Comparison of ENCODE assay signal across 9 cellular contexts in genomic region chr15:99365232-99365631, GRCh38.
DNase-seq lines count a peak whose midpoint lies in the region; ATAC-seq, FAIRE-seq and TF ChIP-seq lines count a peak whose summit lies in the region.
"Had no signal": no experiment of that assay in that cellular context is flagged by ENCODE, and none has a peak within 500 bp of the region (broad histone marks: within the 10 kb centered on the region; RNA-seq: fewer than 3 reads in every experiment).

No MANE protein-coding gene starts in this region.

- WGBS in pancreas, 2 donors: 90 to 92% methylated on average over 1 of the region's 1 CpG
- no CpG with 5 or more reads among the region's 1 CpG for WGBS in trophoblast cell (ENCODE audit: extremely low coverage, insufficient coverage, insufficient read length)

- no peaks in the 10 kb centered on the region for H3K4me1 ChIP-seq in pancreas
- H3K4me1 ChIP-seq in trophoblast cell (ENCODE audit: control insufficient read depth in 1 of 2, insufficient read depth in 2 of 2, low read length in 2 of 2): no peaks in the 10 kb centered on the region
- H3K4me1 ChIP-seq in vagina: no peaks in the 10 kb centered on the region

- H2BK12ac ChIP-seq in trophoblast cell (ENCODE audit: low read length): no peak overlapping the region

- no peak overlapping the region for H4K12ac ChIP-seq in trophoblast cell (ENCODE audit: low read depth, low read length)

- H2AK5ac ChIP-seq in trophoblast cell (ENCODE audit: low read length): no peak overlapping the region

- DNase-seq in pancreas (no peak), glomerular visceral epithelial cell (ENCODE audit: extremely low spot score) (no peak), trophoblast cell (no peak), vagina (ENCODE audit: extremely low spot score in 2 of 2) (no peak)
- DNase-seq: activated T-cell treated with anti-CD3 and anti-CD28 coated beads, Interleukin-2, amount 50 U/mL, for 48 hours; DMS153 had no signal

- no peak overlapping the region for H2BK120ac ChIP-seq in trophoblast cell (ENCODE audit: insufficient read depth, low read length, poor library complexity)

- no peak overlapping the region for H4K8ac ChIP-seq in trophoblast cell (ENCODE audit: low read depth, low read length)

- no peaks in the 10 kb centered on the region for H3K36me3 ChIP-seq in pancreas
- H3K36me3 ChIP-seq in trophoblast cell (ENCODE audit: control insufficient read depth in 1 of 2, insufficient read depth in 2 of 2, low read length in 2 of 2): peaks cover 0 to 4% of the 10 kb centered on the region in 2 experiments
- no peaks in the 10 kb centered on the region for H3K36me3 ChIP-seq in vagina

- no peaks in the 10 kb centered on the region for H3K79me2 ChIP-seq in trophoblast cell (ENCODE audit: control insufficient read depth, insufficient read depth, low read length, poor library complexity)

- FAIRE-seq in pancreas (lab: Jason Lieb, UNC): peak; percentile 41

- H3K4ac ChIP-seq in trophoblast cell (ENCODE audit: low read depth, low read length): no peak overlapping the region

- H3K14ac ChIP-seq in trophoblast cell (ENCODE audit: low read length): no peak overlapping the region

- no peaks in the 10 kb centered on the region for H3K27me3 ChIP-seq in pancreas
- no peaks in the 10 kb centered on the region for H3K27me3 ChIP-seq in trophoblast cell (ENCODE audit: insufficient read depth, low read length)
- H3K27me3 ChIP-seq in vagina: no peaks in the 10 kb centered on the region

- TF ChIP-seq CTCF in pancreas (IDR thresholded peaks at IDR 0.05): no peak
- no peak for TF ChIP-seq CTCF in vagina (IDR thresholded peaks at IDR 0.05)

- no peak overlapping the region for H2AFZ ChIP-seq in trophoblast cell (ENCODE audit: insufficient read depth, low read length, poor library complexity)

- H3K79me1 ChIP-seq in trophoblast cell (ENCODE audit: low read length): no peaks in the 10 kb centered on the region

- H3K4me2 ChIP-seq in trophoblast cell (ENCODE audit: low read length): no peak overlapping the region

- H3K27ac ChIP-seq in pancreas (no peak overlapping the region), trophoblast cell (ENCODE audit: low read depth, low read length) (no peak overlapping the region), vagina (no peak overlapping the region)

- H3K9ac ChIP-seq in trophoblast cell (ENCODE audit: low read length): no peak overlapping the region

- H4K91ac ChIP-seq in trophoblast cell (ENCODE audit: low read depth, low read length): no peak overlapping the region

- no peak overlapping the region for H3K23ac ChIP-seq in trophoblast cell (ENCODE audit: low read length)

- intact Hi-C loops in pancreas (cut with DNase I) (no loop called here), vagina (cut with DNase I) (no loop called here)

- TF ChIP-seq POLR2A in vagina (IDR thresholded peaks at IDR 0.05): no peak

- no peak overlapping the region for H3K4me3 ChIP-seq in pancreas
- H3K4me3 ChIP-seq in trophoblast cell (ENCODE audit: low read depth, low read length): no peak overlapping the region
- no peak overlapping the region for H3K4me3 ChIP-seq in vagina

- ATAC-seq in GM18909 (IDR thresholded peaks at IDR 0.05; ENCODE audit: poor library complexity, unreplicated experiment) (peak; percentile 83), GM21723 (IDR thresholded peaks at IDR 0.05; ENCODE audit: unreplicated experiment) (peak; percentile 92), HG03378 (IDR thresholded peaks at IDR 0.05; ENCODE audit: unreplicated experiment) (peak; percentile 87), pancreas (no peak)

- no peaks in the 10 kb centered on the region for H3K9me3 ChIP-seq in pancreas
- no peaks in the 10 kb centered on the region for H3K9me3 ChIP-seq in trophoblast cell (ENCODE audit: insufficient read depth, low read depth, low read length)
- H3K9me3 ChIP-seq in vagina: no peaks in the 10 kb centered on the region

- no peak overlapping the region for H3K18ac ChIP-seq in trophoblast cell (ENCODE audit: low read length)

- H2BK5ac ChIP-seq in trophoblast cell (ENCODE audit: low read depth, low read length, poor library complexity): no peak overlapping the region

Comparison
In these comparisons a context has a peak if more than half of its experiments do, and no peak if none do; other contexts are left out.
1. ATAC-seq: peak in GM18909 (single experiment), GM21723 (single experiment) and HG03378 (single experiment); none in pancreas (0 of 4).